Comparison of ENCODE assay signal across 21 cellular contexts in the genomic region with DNA sequence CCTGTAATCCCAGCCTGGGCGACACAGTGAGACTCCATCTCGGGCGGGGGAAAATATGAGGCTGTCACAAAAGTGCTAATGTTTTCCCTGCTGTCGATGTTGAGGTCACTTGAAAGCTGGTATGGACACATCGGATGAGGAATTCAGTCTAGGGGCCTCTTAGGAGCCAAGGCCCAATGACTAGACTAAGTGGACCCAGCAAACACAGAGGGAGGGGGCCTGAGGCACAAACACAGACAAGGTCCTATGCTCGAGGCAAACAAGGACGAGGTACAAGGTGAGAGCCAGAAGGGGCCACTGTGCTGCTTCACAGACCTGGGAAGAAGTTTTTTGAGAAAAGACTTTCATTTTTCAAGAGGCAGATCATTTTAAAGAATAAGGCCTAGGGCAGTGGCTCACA.
"Had no signal": no experiment of that assay in that cellular context is flagged by ENCODE, and none has a peak within 500 bp of the region (broad histone marks: within the 10 kb centered on the region; RNA-seq: fewer than 3 reads in every experiment).

No MANE protein-coding gene starts in this region.

- ATAC-seq: K562, Panc1, SK-N-SH treated with all-trans-retinoic acid at 6 μM for 48 hours had no signal

- H3K4me2 ChIP-seq: KMS-11 had no signal

- H3K27me3 Mint-ChIP-seq: IgD-negative memory B cell had no signal

- H3K27ac Mint-ChIP-seq: IgD-negative memory B cell had no signal

- DNase-seq: Kasumi-1, MV-4-11, NCI-H1092, NCI-H1105 treated with DMSO at 0.1 percent for 48 hours, NCI-H1417 treated with DMSO at 0.1 percent for 48 hours, NCI-H146, NCI-H1694 treated with DMSO at 0.1 percent for 48 hours, NCI-H1930, NCI-H2081, NCI-H2107, NCI-H2227 treated with DMSO at 0.1 percent for 48 hours, NCI-H524, NCI-H69, NCI-H774, SHP77 had no signal

- FAIRE-seq: K562 had no signal

- H3K4me3 ChIP-seq: K562 had no signal

- H3K9me3 Mint-ChIP-seq: IgD-negative memory B cell had no signal

- H3K9ac ChIP-seq: KMS-11 had no signal

- H3K27ac ChIP-seq: KMS-11, RWPE1 had no signal
